ENCODE assay signal across 8 cellular contexts in the genomic region with DNA sequence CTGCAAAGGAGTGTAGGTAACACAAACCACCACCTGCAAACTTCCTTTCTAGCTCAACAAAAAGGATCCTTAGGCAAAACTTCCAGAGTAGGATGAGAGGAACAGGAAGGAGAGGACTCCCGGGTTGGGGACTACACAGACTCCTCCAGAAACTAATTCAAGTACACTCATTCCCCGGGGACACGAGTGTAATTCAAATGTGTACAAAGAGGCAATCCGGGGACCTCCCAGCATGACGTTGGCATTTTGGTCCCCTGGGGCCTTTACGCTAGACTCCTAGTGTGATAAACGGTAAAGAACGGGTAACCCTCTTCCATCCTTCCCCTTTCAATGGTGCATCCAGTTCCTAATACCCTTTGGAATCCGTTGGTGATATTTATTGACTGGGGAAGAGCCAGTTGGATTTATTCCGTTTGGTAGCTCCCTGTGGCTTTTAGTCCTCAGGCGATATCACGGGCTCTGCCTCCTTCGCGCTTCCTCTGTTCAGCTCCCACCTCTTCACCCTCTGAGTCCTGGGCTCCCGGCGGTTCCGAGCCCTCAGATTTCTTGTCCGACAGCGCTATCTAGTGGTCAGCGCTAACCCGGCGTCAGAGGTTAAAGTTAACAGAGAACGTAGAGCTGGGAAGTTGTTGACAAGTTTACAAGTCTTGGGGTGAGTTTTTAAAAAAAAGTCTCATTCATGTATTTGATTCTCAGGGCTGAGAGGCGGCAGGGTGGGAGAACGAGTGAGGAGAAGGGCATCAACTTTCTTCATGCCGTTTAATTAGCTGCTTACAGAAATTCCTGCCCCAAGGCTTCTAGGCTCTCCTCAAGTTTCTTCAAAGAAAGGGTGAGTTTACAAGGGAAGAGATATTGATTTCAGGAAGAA. TPM values are rescaled to one million over a fixed set of nuclear protein-coding genes. Genes with fewer than 3 reads are reported as not detected.
DNase-seq lines count a peak whose midpoint lies in the region; ATAC-seq, FAIRE-seq and TF ChIP-seq lines count a peak whose summit lies in the region.

No MANE protein-coding gene starts in this region.

- H3K27ac ChIP-seq in SJCRH30 = no peak overlapping the region; the same call in 1 of the 2 replicates
- no peak overlapping the region for H3K27ac ChIP-seq in upper lobe of left lung

- H3K9me3 ChIP-seq in SJCRH30 (replicated peaks) (no peaks in the 10 kb centered on the region), upper lobe of left lung (no peaks in the 10 kb centered on the region)

- peak; percentile 21 for FAIRE-seq in G401.6 (lab: Jason Lieb, UNC)

- H3K4me3 ChIP-seq in H7 (ENCODE audit: insufficient read depth, low read depth, low read length) = peak overlapping the region; percentile 61
- peak overlapping the region; percentile 49 for H3K4me3 ChIP-seq in SJCRH30
- H3K4me3 ChIP-seq in upper lobe of left lung = peak overlapping the region in 2 of 4 donors; percentile 13 to 16

- no peak for TF ChIP-seq EP300 in upper lobe of left lung (IDR thresholded peaks at IDR 0.05)

- H3K36me3 ChIP-seq in H7 (replicated peaks; ENCODE audit: control insufficient read depth, insufficient read depth, low read length) (no peaks in the 10 kb centered on the region), SJCRH30 (no peaks in the 10 kb centered on the region), upper lobe of left lung (no peaks in the 10 kb centered on the region)

- peaks cover 3% of the 10 kb centered on the region; the same call in 1 of the 2 replicates for H3K4me1 ChIP-seq in SJCRH30
- H3K4me1 ChIP-seq in upper lobe of left lung = peaks cover 32 to 53% (median 39%) of the 10 kb centered on the region in 4 donors

- TF ChIP-seq CTCF in LNCAP (IDR thresholded peaks at IDR 0.05) = peak; percentile 76
- peak; percentile 57 to 84 (median 78) for TF ChIP-seq CTCF in upper lobe of left lung (IDR thresholded peaks at IDR 0.05)

- H3K27me3 ChIP-seq in H7 (ENCODE audit: control insufficient read depth, insufficient read depth, low read length) (peaks cover 50% of the 10 kb centered on the region), SJCRH30 (no peaks in the 10 kb centered on the region), upper lobe of left lung (peaks cover 0 to 35% (median 8%) of the 10 kb centered on the region in 4 donors)

- peak; percentile 64 for DNase-seq in H7
- DNase-seq in SJCRH30 = peak; percentile 81 to 91
- peak; percentile 49 to 71 (median 60) for DNase-seq in activated naive CD4-positive, alpha-beta T cell (lab: John Stamatoyannopoulos, UW)
- peak; percentile 84 for DNase-seq in glomerular visceral epithelial cell (ENCODE audit: extremely low spot score)
- peak; percentile 84 for DNase-seq in pons (ENCODE audit: low spot score)
- peak in 1 of 2 donors; percentile 81 for DNase-seq in upper lobe of left lung

- peak; percentile 71 to 85 for ATAC-seq in upper lobe of left lung (ENCODE audit: low FRiP score in 2 of 2)

- no peak for TF ChIP-seq POLR2A in upper lobe of left lung (IDR thresholded peaks at IDR 0.05)

- WGBS in upper lobe of left lung, 2 donors = 2 to 4% methylated on average over 26 of the region's 26 CpGs

RNA-seq across cellular contexts. Expression of a gene that starts 2.9 kb away (rescaled TPM):
- 0.63 and 1.9 TPM in 2 replicates for total RNA-seq in H7 (2014; rRNA removed; shearing (Covaris generic))
- 60.8 and 62.1 TPM in 2 replicates for total RNA-seq in SJCRH30 (2014; rRNA removed; shearing (Covaris generic))
- 100 to 1,000 TPM in 2 of 6 donors, 10 to 100 TPM in 4; 33.3 to 176 (median 76.9) TPM for total RNA-seq in upper lobe of left lung

RNA-seq across cellular contexts. Expression of a gene that starts 34.8 kb away (rescaled TPM):
- 282 and 292 TPM in 2 replicates for total RNA-seq in H7 (2014; rRNA removed; shearing (Covaris generic))
- total RNA-seq in SJCRH30 (2014; rRNA removed; shearing (Covaris generic)) = 192 and 254 TPM in 2 replicates
- total RNA-seq in upper lobe of left lung = 100 to 1,000 TPM in 3 of 6 donors, 10 to 100 TPM in 3; 38.8 to 309 (median 181) TPM

Comparison
In these comparisons a context has a peak if more than half of its experiments do, and no peak if none do; other contexts are left out.
1. RNA of a gene that starts 2.9 kb away (total RNA-seq): 33.3 to 176 TPM in upper lobe of left lung and 60.8 to 62.1 TPM in SJCRH30; 0.63 to 1.9 TPM in H7; every median in the first group is over 10 times any median in the second.